In the genomic region with DNA sequence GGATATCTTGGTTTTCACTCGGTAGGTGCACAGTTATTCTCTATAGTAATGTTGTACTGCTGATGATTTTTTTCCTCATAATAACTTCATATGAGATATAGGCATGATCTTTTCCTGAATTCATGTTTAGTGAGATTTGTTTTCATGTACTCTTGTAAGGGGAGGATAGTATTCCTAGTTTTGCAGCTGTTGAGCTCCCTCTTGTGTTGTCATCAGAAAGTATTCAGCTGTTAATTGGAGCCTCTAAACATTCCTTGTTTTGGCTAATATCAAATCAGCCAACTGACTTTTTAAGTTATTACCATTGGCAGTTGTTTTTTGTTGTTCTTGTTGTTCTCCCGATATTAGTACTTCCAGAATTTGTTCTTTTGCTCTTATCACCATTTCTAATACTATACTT, we compare ENCODE assay signal across 11 cellular contexts.
A peak's percentile ranks its signal among the peaks of the same experiment; 100 is the strongest.
DNase-seq lines count a peak whose midpoint lies in the region; ATAC-seq and FAIRE-seq lines count a peak whose summit lies in the region.
"Had no signal": no experiment of that assay in that cellular context is flagged by ENCODE, and none has a peak within 500 bp of the region (broad histone marks: within the 10 kb centered on the region; RNA-seq: fewer than 3 reads in every experiment).

No MANE protein-coding gene starts in this region.

- ATAC-seq in HG03469 (IDR thresholded peaks at IDR 0.05; ENCODE audit: unreplicated experiment) (no peak), GM18502 (IDR thresholded peaks at IDR 0.05; ENCODE audit: poor library complexity, unreplicated experiment) (no peak)

- DNase-seq in Ammon's horn (ENCODE audit: low spot score) (peak; percentile 45), HCEC 1CT (peak; percentile 15), RCC 7860 (ENCODE audit: low spot score) (peak; percentile 12), iPS-NIHi7 (ENCODE audit: extremely low spot score) (peak; percentile 35), NCI-H226 (no peak)
- DNase-seq in activated CD4-positive, CD25-positive, alpha-beta regulatory T cell treated with anti-CD3 and anti-CD28 coated beads, Interleukin-2, amount 50 U/mL, for 72 hours: no peak
- DNase-seq: Calu3, GOT3, NCI-H2081 treated with DMSO at 0.1 percent for 48 hours had no signal

- no peak for FAIRE-seq in RCC 7860 (lab: Jason Lieb, UNC)

Comparison
In these comparisons a context has a peak if more than half of its experiments do, and no peak if none do; other contexts are left out.
1. DNase-seq: peak in Ammon's horn (single experiment), HCEC 1CT (single experiment), RCC 7860 (single experiment) and iPS-NIHi7 (single experiment); none in NCI-H226 (single experiment) and activated CD4-positive, CD25-positive, alpha-beta regulatory T cell treated with anti-CD3 and anti-CD28 coated beads, Interleukin-2, amount 50 U/mL, for 72 hours (single experiment).